In the genomic region with DNA sequence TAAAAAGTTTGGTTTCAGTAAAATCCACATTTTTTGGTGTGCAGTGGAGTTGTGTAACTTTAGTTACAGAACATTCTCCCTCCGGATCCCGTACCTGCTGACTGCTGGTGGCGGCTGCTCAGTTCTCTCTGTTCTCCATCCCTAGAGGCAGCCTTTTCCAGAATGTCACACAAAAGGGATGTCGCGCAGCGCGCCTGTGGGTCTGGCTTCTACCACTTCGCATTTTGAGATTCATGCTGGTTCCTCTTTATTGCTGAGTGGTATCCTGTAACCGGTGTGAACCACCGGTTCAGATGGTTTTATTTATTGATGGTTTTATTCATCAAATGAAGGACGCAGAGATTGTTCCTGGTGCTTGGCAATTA, we compare ENCODE assay signal across 7 cellular contexts. TPM values are rescaled to one million over a fixed set of nuclear protein-coding genes. Genes with fewer than 3 reads are reported as not detected.
A peak's percentile ranks its signal among the peaks of the same experiment; 100 is the strongest.
DNase-seq lines count a peak whose midpoint lies in the region; ATAC-seq and TF ChIP-seq lines count a peak whose summit lies in the region.
"Had no signal": no experiment of that assay in that cellular context is flagged by ENCODE, and none has a peak within 500 bp of the region (broad histone marks: within the 10 kb centered on the region; RNA-seq: fewer than 3 reads in every experiment).

No MANE protein-coding gene starts in this region.

- peak overlapping the region; percentile 62 for H3K4me3 ChIP-seq in AG04450 (ENCODE audit: low read depth, low read length)
- H3K4me3 ChIP-seq in fibroblast of pulmonary artery (replicated peaks; ENCODE audit: low read depth, low read length): peak overlapping the region; percentile 50
- H3K4me3 ChIP-seq: mucosa of descending colon had no signal

- no peaks in the 10 kb centered on the region for H3K36me3 Mint-ChIP-seq in activated naive CD4-positive, alpha-beta T cell treated with anti-CD3 and anti-CD28 coated beads, Interleukin-2, amount 50 U/mL, for 72 hours

- peak overlapping the region in 1 of 2 donors; percentile 12 for H3K27ac Mint-ChIP-seq in activated naive CD4-positive, alpha-beta T cell treated with anti-CD3 and anti-CD28 coated beads, Interleukin-2, amount 50 U/mL, for 72 hours

- POLR2A ChIA-PET in AG04450 (lab: Yijun Ruan, JAX): no interaction called here

- H3K9me3 ChIP-seq in AG04450 (ENCODE audit: control insufficient read depth, insufficient read depth, low read length): peaks cover 4% of the 10 kb centered on the region
- H3K9me3 ChIP-seq: mucosa of descending colon had no signal

- no peak overlapping the region for H3K27ac ChIP-seq in AG04450 (ENCODE audit: low read depth, low read length)

- H3K9me3 Mint-ChIP-seq in activated naive CD4-positive, alpha-beta T cell treated with anti-CD3 and anti-CD28 coated beads, Interleukin-2, amount 50 U/mL, for 72 hours: peaks cover 0 to 5% of the 10 kb centered on the region in 2 donors

- CTCF ChIA-PET in AG04450 (lab: Charles Lee): no interaction called here

- DNase-seq in AG04450 (ENCODE audit: low read depth, low spot score) (no peak), NCI-H1417 treated with DMSO at 0.1 percent for 48 hours (lab: John Stamatoyannopoulos, UW) (peak; percentile 10), fibroblast of pulmonary artery (ENCODE audit: low read depth) (no peak), H4 (ENCODE audit: low spot score) (no peak), C1 segment of cervical spinal cord (lab: John Stamatoyannopoulos, UW) (no peak)
- no peak for DNase-seq in activated naive CD4-positive, alpha-beta T cell treated with anti-CD3 and anti-CD28 coated beads, Interleukin-2, amount 50 U/mL, for 72 hours (ENCODE audit: low spot score in 2 of 2)

- TF ChIP-seq CTCF in AG04450 (IDR thresholded peaks at IDR 0.05; ENCODE audit: low read depth, low read length): no peak
- no peak for TF ChIP-seq CTCF in fibroblast of pulmonary artery (IDR thresholded peaks at IDR 0.05; ENCODE audit: low read length, missing control alignments)

- no peaks in the 10 kb centered on the region for H3K27me3 ChIP-seq in AG04450 (ENCODE audit: control insufficient read depth, insufficient read depth, low read length)

- ATAC-seq in activated naive CD4-positive, alpha-beta T cell treated with anti-CD3 and anti-CD28 coated beads, Interleukin-2, amount 50 U/mL, for 72 hours: no peak

RNA-seq across cellular contexts. Expression of a gene that starts 1.0 kb away (rescaled TPM):
- polyA plus RNA-seq in AG04450 (2011; rRNA removed): 2.2 and 3.0 TPM in 2 replicates
- polyA minus RNA-seq in AG04450 (2011; rRNA and poly(A)+ RNA removed): 2.4 and 3.3 TPM in 2 replicates
- total RNA-seq in H4 (2014; rRNA removed; shearing (Covaris generic)): 5.3 and 11.3 TPM in 2 replicates
- total RNA-seq in activated naive CD4-positive, alpha-beta T cell treated with anti-CD3 and anti-CD28 coated beads, Interleukin-2, amount 50 U/mL, for 72 hours: 10 to 100 TPM; 10.0 to 14.6 TPM

RNA-seq across cellular contexts. Expression of a gene that starts 15.1 kb away (rescaled TPM):
- polyA plus RNA-seq in AG04450 (2011; rRNA removed): 7.5 and 10.0 TPM in 2 replicates
- 8.0 and 8.2 TPM in 2 replicates for polyA minus RNA-seq in AG04450 (2011; rRNA and poly(A)+ RNA removed)
- total RNA-seq in H4 (2014; rRNA removed; shearing (Covaris generic)): 3.4 and 4.0 TPM in 2 replicates
- 10 to 100 TPM; 23.2 to 38.7 TPM for total RNA-seq in activated naive CD4-positive, alpha-beta T cell treated with anti-CD3 and anti-CD28 coated beads, Interleukin-2, amount 50 U/mL, for 72 hours

RNA-seq across cellular contexts. Expression of a gene that starts 15.4 kb away (rescaled TPM):
- 133 and 181 TPM in 2 replicates for polyA plus RNA-seq in AG04450 (2011; rRNA removed)
- polyA minus RNA-seq in AG04450 (2011; rRNA and poly(A)+ RNA removed): 19.1 and 22.6 TPM in 2 replicates
- 47.4 and 77.7 TPM in 2 replicates for total RNA-seq in H4 (2014; rRNA removed; shearing (Covaris generic))
- total RNA-seq in activated naive CD4-positive, alpha-beta T cell treated with anti-CD3 and anti-CD28 coated beads, Interleukin-2, amount 50 U/mL, for 72 hours: 10 to 100 TPM; 50.1 to 52.5 TPM

RNA-seq across cellular contexts. Expression of a gene that starts 57.7 kb away (rescaled TPM):
- polyA plus RNA-seq in AG04450 (2011; rRNA removed): 0.16 TPM in 2 replicates
- 0.09 TPM in 1 of 2 replicates, not detected in the other for polyA minus RNA-seq in AG04450 (2011; rRNA and poly(A)+ RNA removed)
- total RNA-seq in H4 (2014; rRNA removed; shearing (Covaris generic)): 0.08 and 0.33 TPM in 2 replicates
- under 1 TPM; 0.30 to 0.72 TPM for total RNA-seq in activated naive CD4-positive, alpha-beta T cell treated with anti-CD3 and anti-CD28 coated beads, Interleukin-2, amount 50 U/mL, for 72 hours

RNA-seq across cellular contexts. Expression of a gene that starts 58.4 kb away (rescaled TPM):
- not detected in 2 replicates for polyA plus RNA-seq in AG04450 (2011; rRNA removed)
- not detected in 2 replicates for polyA minus RNA-seq in AG04450 (2011; rRNA and poly(A)+ RNA removed)
- not detected in 2 replicates for total RNA-seq in H4 (2014; rRNA removed; shearing (Covaris generic))
- total RNA-seq in activated naive CD4-positive, alpha-beta T cell treated with anti-CD3 and anti-CD28 coated beads, Interleukin-2, amount 50 U/mL, for 72 hours: not detected
- total RNA-seq: mucosa of descending colon had no signal
